ENCODE assay signal across 8 cellular contexts in the genomic region with DNA sequence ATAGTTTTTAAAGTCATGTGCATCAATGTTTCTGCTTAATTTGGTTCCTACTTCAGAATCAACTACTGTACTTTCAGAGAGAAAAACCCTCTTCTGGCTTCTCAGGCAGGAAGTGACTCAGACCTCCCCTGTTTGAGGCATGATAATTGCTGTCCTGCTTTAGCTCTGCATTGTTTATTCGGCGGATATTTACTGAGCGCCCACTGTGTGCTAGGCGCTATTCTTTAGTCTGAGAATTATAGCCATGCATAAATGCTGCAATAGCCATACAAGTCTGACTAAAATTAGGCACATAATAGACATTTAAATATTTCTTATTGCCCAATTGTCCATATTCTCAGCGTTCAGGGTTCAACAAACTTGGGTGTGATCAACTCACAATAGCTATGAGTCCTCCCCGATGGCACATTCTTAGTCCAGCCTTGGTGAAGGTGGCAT. TPM values are rescaled to one million over a fixed set of nuclear protein-coding genes. Genes with fewer than 3 reads are reported as not detected.
DNase-seq lines count a peak whose midpoint lies in the region; ATAC-seq lines count a peak whose summit lies in the region.

No MANE protein-coding gene starts in this region.

- H3K9me3 Mint-ChIP-seq in activated T-cell treated with anti-CD3 and anti-CD28 coated beads, Interleukin-2, amount 50 U/mL, for 24 hours, result peaks cover 8% of the 10 kb centered on the region

- H3K27me3 Mint-ChIP-seq in activated T-cell treated with anti-CD3 and anti-CD28 coated beads, Interleukin-2, amount 50 U/mL, for 24 hours, result no peaks in the 10 kb centered on the region

- H3K4me1 Mint-ChIP-seq in activated T-cell treated with anti-CD3 and anti-CD28 coated beads, Interleukin-2, amount 50 U/mL, for 24 hours (ENCODE audit: low read depth), result peaks cover 68% of the 10 kb centered on the region

- peaks cover 6% of the 10 kb centered on the region for H3K36me3 Mint-ChIP-seq in activated T-cell treated with anti-CD3 and anti-CD28 coated beads, Interleukin-2, amount 50 U/mL, for 24 hours (ENCODE audit: low read depth)

- H3K4me3 Mint-ChIP-seq in activated T-cell treated with anti-CD3 and anti-CD28 coated beads, Interleukin-2, amount 50 U/mL, for 24 hours, result peak overlapping the region; percentile 49

- ATAC-seq in left ventricle myocardium superior (peak; percentile 48), HG02623 (IDR thresholded peaks at IDR 0.05; ENCODE audit: unreplicated experiment) (no peak)
- peak; percentile 53 for ATAC-seq in stimulated activated naive CD8-positive, alpha-beta T cell treated with anti-CD3 and anti-CD28 coated beads, Interleukin-15, Interleukin-2, amounts not matched to agents 100 U/mL and 50 U/mL, for 24 hours

- peak overlapping the region; percentile 85 for H3K27ac Mint-ChIP-seq in activated T-cell treated with anti-CD3 and anti-CD28 coated beads, Interleukin-2, amount 50 U/mL, for 24 hours

- intact Hi-C loops in left ventricle myocardium superior (cut with micrococcal nuclease), result no loop called here

- DNase-seq in NCI-H510A treated with DMSO at 0.1 percent for 48 hours (lab: John Stamatoyannopoulos, UW) (peak; percentile 64), NCI-H510A (lab: John Stamatoyannopoulos, UW) (no peak), NCI-H226 (peak; percentile 77), left ventricle myocardium superior (no peak), HK-2 (ENCODE audit: unreplicated experiment) (no peak)
- DNase-seq in activated T-cell treated with anti-CD3 and anti-CD28 coated beads, Interleukin-2, amount 50 U/mL, for 24 hours, result no peak
- DNase-seq in stimulated activated naive CD8-positive, alpha-beta T cell treated with anti-CD3 and anti-CD28 coated beads, Interleukin-15, Interleukin-2, amounts not matched to agents 100 U/mL and 50 U/mL, for 24 hours, result no peak

RNA-seq across cellular contexts. Expression of a gene that starts 6.1 kb away (rescaled TPM):
- 2.1 TPM for total RNA-seq in left ventricle myocardium superior

RNA-seq across cellular contexts. Expression of a gene that starts 6.4 kb away (rescaled TPM):
- 1.1 TPM for total RNA-seq in left ventricle myocardium superior

Comparison
In these comparisons a context has a peak if more than half of its experiments do, and no peak if none do; other contexts are left out.
1. DNase-seq: peak in NCI-H510A treated with DMSO at 0.1 percent for 48 hours (single experiment) and NCI-H226 (single experiment); none in NCI-H510A (single experiment), activated T-cell treated with anti-CD3 and anti-CD28 coated beads, Interleukin-2, amount 50 U/mL, for 24 hours (single experiment), left ventricle myocardium superior (single experiment), stimulated activated naive CD8-positive, alpha-beta T cell treated with anti-CD3 and anti-CD28 coated beads, Interleukin-15, Interleukin-2, amounts not matched to agents 100 U/mL and 50 U/mL, for 24 hours (single experiment) and HK-2 (single experiment).